ENCODE assay signal across 23 cellular contexts in genomic region chr1:207412845-207413244, GRCh38. TPM values are rescaled to one million over a fixed set of nuclear protein-coding genes. Genes with fewer than 3 reads are reported as not detected.
DNase-seq lines count a peak whose midpoint lies in the region; ATAC-seq and TF ChIP-seq lines count a peak whose summit lies in the region.
"Had no signal": no experiment of that assay in that cellular context is flagged by ENCODE, and none has a peak within 500 bp of the region (broad histone marks: within the 10 kb centered on the region; RNA-seq: fewer than 3 reads in every experiment).

No MANE protein-coding gene starts in this region.

- CTCF ChIA-PET in activated CD8-positive, alpha-beta T cell treated with anti-CD3 and anti-CD28 coated beads for 36 hours (lab: Charles Lee): interaction anchor here (1.5 to 2.6 kb wide), 6 partner anchors 8 to 329 kb away, joined by 3 to 15 read pairs (median 6); partner anchors contain the start of gene CD55
- CTCF ChIA-PET in GM10248 (lab: Yijun Ruan, JAX): interaction anchor here (0.8 to 1.7 kb wide), 10 partner anchors 9 to 87 kb away, joined by 3 to 12 read pairs (median 3); partner anchors contain the start of gene CR2

- ATAC-seq in GM19463 (IDR thresholded peaks at IDR 0.05; ENCODE audit: unreplicated experiment): peak; percentile 25
- peak; percentile 15 for ATAC-seq in activated CD8-positive, alpha-beta T cell treated with anti-CD3 and anti-CD28 coated beads for 36 hours
- ATAC-seq in stimulated activated effector memory CD8-positive, alpha-beta T cell treated with anti-CD3 and anti-CD28 coated beads, Interleukin-12 subunit alpha, Interleukin-12 subunit beta, amount 100 ng/mL, for 72 hours: peak; percentile 30
- ATAC-seq: gastrocnemius medialis, HepG2 had no signal

- DNase-seq in DMS53 (lab: John Stamatoyannopoulos, UW) (peak; percentile 27), DMS53 treated with DMSO at 0.1 percent for 48 hours (lab: John Stamatoyannopoulos, UW; ENCODE audit: unreplicated experiment) (no peak), D341Med (ENCODE audit: low spot score) (no peak), GM10248 (ENCODE audit: extremely low spot score) (no peak)
- peak; percentile 31 for DNase-seq in activated CD8-positive, alpha-beta T cell treated with anti-CD3 and anti-CD28 coated beads for 36 hours
- DNase-seq in stimulated activated effector memory CD8-positive, alpha-beta T cell treated with anti-CD3 and anti-CD28 coated beads, Interleukin-12 subunit alpha, Interleukin-12 subunit beta, amount 100 ng/mL, for 72 hours (ENCODE audit: low spot score in 2 of 2): no peak
- no peak for DNase-seq in effector CD4-positive, alpha-beta T cell
- DNase-seq: activated CD4-positive, alpha-beta T cell treated with anti-CD3 and anti-CD28 coated beads, Interleukin-2, amount 50 U/mL, for 4 hours; DMS79 treated with DMSO at 0.1 percent for 48 hours; gastrocnemius medialis; GOT3; hippocampal formation; left ventricle myocardium inferior; NCI-H1092; NCI-H2029; NCI-H446; SJCRH30 had no signal

- H3K36me3 Mint-ChIP-seq in activated CD8-positive, alpha-beta T cell treated with anti-CD3 and anti-CD28 coated beads for 36 hours (ENCODE audit: low read depth): no peaks in the 10 kb centered on the region
- H3K36me3 Mint-ChIP-seq in stimulated activated effector memory CD8-positive, alpha-beta T cell treated with anti-CD3 and anti-CD28 coated beads, Interleukin-12 subunit alpha, Interleukin-12 subunit beta, amount 100 ng/mL, for 72 hours: no peaks in the 10 kb centered on the region
- H3K36me3 Mint-ChIP-seq: brain had no signal

- H3K9me3 Mint-ChIP-seq in activated CD8-positive, alpha-beta T cell treated with anti-CD3 and anti-CD28 coated beads for 36 hours: peaks cover 7% of the 10 kb centered on the region
- H3K9me3 Mint-ChIP-seq in stimulated activated effector memory CD8-positive, alpha-beta T cell treated with anti-CD3 and anti-CD28 coated beads, Interleukin-12 subunit alpha, Interleukin-12 subunit beta, amount 100 ng/mL, for 72 hours: no peaks in the 10 kb centered on the region
- H3K9me3 Mint-ChIP-seq: brain, nephron had no signal

- H3K27me3 Mint-ChIP-seq in activated CD8-positive, alpha-beta T cell treated with anti-CD3 and anti-CD28 coated beads for 36 hours: peaks cover 6% of the 10 kb centered on the region

- H3K27ac Mint-ChIP-seq in activated CD8-positive, alpha-beta T cell treated with anti-CD3 and anti-CD28 coated beads for 36 hours: peak overlapping the region; percentile 85
- no peak overlapping the region for H3K27ac Mint-ChIP-seq in stimulated activated effector memory CD8-positive, alpha-beta T cell treated with anti-CD3 and anti-CD28 coated beads, Interleukin-12 subunit alpha, Interleukin-12 subunit beta, amount 100 ng/mL, for 72 hours
- H3K27ac Mint-ChIP-seq: brain, nephron had no signal

- no peak overlapping the region for H3K4me3 Mint-ChIP-seq in activated CD8-positive, alpha-beta T cell treated with anti-CD3 and anti-CD28 coated beads for 36 hours
- no peak overlapping the region for H3K4me3 Mint-ChIP-seq in stimulated activated effector memory CD8-positive, alpha-beta T cell treated with anti-CD3 and anti-CD28 coated beads, Interleukin-12 subunit alpha, Interleukin-12 subunit beta, amount 100 ng/mL, for 72 hours
- H3K4me3 Mint-ChIP-seq: brain, nephron had no signal

- H3K4me1 Mint-ChIP-seq in activated CD8-positive, alpha-beta T cell treated with anti-CD3 and anti-CD28 coated beads for 36 hours (ENCODE audit: low read depth): peaks cover 42% of the 10 kb centered on the region
- peaks cover 27% of the 10 kb centered on the region for H3K4me1 Mint-ChIP-seq in stimulated activated effector memory CD8-positive, alpha-beta T cell treated with anti-CD3 and anti-CD28 coated beads, Interleukin-12 subunit alpha, Interleukin-12 subunit beta, amount 100 ng/mL, for 72 hours
- H3K4me1 Mint-ChIP-seq: brain, nephron had no signal

- POLR2A ChIA-PET in activated CD8-positive, alpha-beta T cell treated with anti-CD3 and anti-CD28 coated beads for 36 hours (lab: Charles Lee): interaction anchor here (1.2 to 1.6 kb wide), 3 partner anchors 19 to 52 kb away, joined by 3 read pairs; no protein-coding TSS in a partner anchor
- POLR2A ChIA-PET in GM10248 (lab: Yijun Ruan, JAX): interaction anchor here (0.6 to 1.1 kb wide), 3 partner anchors 18 to 92 kb away, joined by 3 to 6 read pairs (median 4); partner anchors contain the start of gene CR2

- no peak for TF ChIP-seq CTCF in activated CD8-positive, alpha-beta T cell treated with anti-CD3 and anti-CD28 coated beads for 36 hours (IDR thresholded peaks at IDR 0.05)
- TF ChIP-seq CTCF in GM10248 (IDR thresholded peaks at IDR 0.05; ENCODE audit: control extremely low read depth, extremely low read depth, low read depth, missing control alignments): no peak

- intact Hi-C loops in activated CD8-positive, alpha-beta T cell treated with anti-CD3 and anti-CD28 coated beads for 36 hours (cut with micrococcal nuclease): loop anchor here (2.0 to 5.0 kb wide), 2 partner anchors 39 to 328 kb away; partner anchors contain the start of gene CR2

RNA-seq across cellular contexts. Expression of gene CR2, which starts 41.3 kb away (rescaled TPM):
- total RNA-seq in activated CD8-positive, alpha-beta T cell treated with anti-CD3 and anti-CD28 coated beads for 36 hours: 1 to 10 TPM; 1.9 to 2.1 TPM
- total RNA-seq: chondrocyte; HepG2; left ventricle myocardium inferior; T-helper 1 cell treated with Interleukin-12 subunit alpha and Interleukin-12 subunit beta and Interleukin-4 antibody, amounts not matched to agents 30 ng/mL and 1 ng/mL, for 36 hours had no signal

Comparison
In these comparisons a context has a peak if more than half of its experiments do, and no peak if none do; other contexts are left out.
1. DNase-seq: peak in DMS53 (single experiment) and activated CD8-positive, alpha-beta T cell treated with anti-CD3 and anti-CD28 coated beads for 36 hours (single experiment); none in DMS53 treated with DMSO at 0.1 percent for 48 hours (single experiment), stimulated activated effector memory CD8-positive, alpha-beta T cell treated with anti-CD3 and anti-CD28 coated beads, Interleukin-12 subunit alpha, Interleukin-12 subunit beta, amount 100 ng/mL, for 72 hours (0 of 2), D341Med (single experiment), GM10248 (single experiment) and effector CD4-positive, alpha-beta T cell (single experiment).
2. Peak in every context shown above with its lines, with median percentiles within 50 percentile points of each other: ATAC-seq.